19 cellular contexts compared by ENCODE assay signal in the genomic region with DNA sequence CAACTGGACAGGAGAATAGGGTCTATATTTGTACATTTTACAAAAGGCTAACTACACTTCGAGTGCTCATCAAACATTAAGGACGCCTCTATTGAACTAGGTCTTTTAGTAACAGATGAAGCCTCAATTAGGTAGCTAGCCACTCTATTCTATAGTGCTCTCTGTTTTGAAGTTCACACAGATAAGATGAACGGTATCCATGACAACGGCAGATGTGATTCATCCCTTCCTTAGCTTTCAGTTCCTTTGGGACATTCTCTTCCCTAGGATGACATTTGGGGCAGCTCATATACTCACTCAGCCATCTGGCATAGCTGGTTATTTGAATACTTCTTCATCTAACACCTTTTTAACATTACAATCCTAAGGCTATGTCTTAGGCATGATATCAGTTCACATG.
A peak's percentile ranks its signal among the peaks of the same experiment; 100 is the strongest.
DNase-seq lines count a peak whose midpoint lies in the region; ATAC-seq and TF ChIP-seq lines count a peak whose summit lies in the region.
"Had no signal": no experiment of that assay in that cellular context is flagged by ENCODE, and none has a peak within 500 bp of the region (broad histone marks: within the 10 kb centered on the region; RNA-seq: fewer than 3 reads in every experiment).

No MANE protein-coding gene starts in this region.

- 63 to 84% methylated on average over 4 of the region's 4 CpGs for WGBS in thyroid gland, 2 donors

- H3K9me3 ChIP-seq in thyroid gland: no peaks in the 10 kb centered on the region
- H3K9me3 ChIP-seq: A549 had no signal

- H3K36me3 ChIP-seq in thyroid gland: no peaks in the 10 kb centered on the region
- H3K36me3 ChIP-seq: neural progenitor cell had no signal

- DNase-seq in NCI-H2227 (lab: John Stamatoyannopoulos, UW; ENCODE audit: unreplicated experiment) (peak; percentile 37), NCI-H2227 treated with DMSO at 0.1 percent for 48 hours (lab: John Stamatoyannopoulos, UW) (no peak), NCI-H69 (lab: John Stamatoyannopoulos, UW) (peak; percentile 37), fibroblast of pulmonary artery (ENCODE audit: low read depth) (peak; percentile 70), stromal cell of bone marrow (ENCODE audit: low read depth) (peak; percentile 54), SHP77 (lab: John Stamatoyannopoulos, UW) (no peak), thyroid gland (no peak)
- DNase-seq: activated CD4-positive, alpha-beta T cell treated with anti-CD3 and anti-CD28 coated beads, Interleukin-2, amount 10 ng/mL, durations not matched to agents 24 days and 14 days; activated T-cell treated with anti-CD3 and anti-CD28 coated beads, Interleukin-2, amount 50 U/mL, for 1 hour; amniotic stem cell; COR-L47; cortex of kidney; H9; stimulated activated naive CD4-positive, alpha-beta T cell treated with Interleukin-2 at 50 U/mL for 16 hours; T-helper 17 cell had no signal

- no peak overlapping the region for H3K27ac ChIP-seq in thyroid gland
- H3K27ac ChIP-seq: A549, HL-60, neural progenitor cell had no signal

- no peak for TF ChIP-seq POLR2A in thyroid gland (IDR thresholded peaks at IDR 0.05)

- H3K4me1 ChIP-seq in thyroid gland: no peaks in the 10 kb centered on the region
- H3K4me1 ChIP-seq: A549, neural progenitor cell had no signal

- TF ChIP-seq CTCF in fibroblast of pulmonary artery (IDR thresholded peaks at IDR 0.05; ENCODE audit: low read length, missing control alignments) (no peak), thyroid gland (IDR thresholded peaks at IDR 0.05) (no peak)

- H3K27me3 ChIP-seq in thyroid gland: no peaks in the 10 kb centered on the region
- H3K27me3 ChIP-seq: neural progenitor cell had no signal

- no peak for ATAC-seq in HG02588 (IDR thresholded peaks at IDR 0.05; ENCODE audit: unreplicated experiment)
- ATAC-seq: A549, T-helper 17 cell had no signal

- intact Hi-C loops in thyroid gland (cut with DNase I): no loop called here

- H3K4me3 ChIP-seq in fibroblast of pulmonary artery (replicated peaks; ENCODE audit: low read depth, low read length): no peak overlapping the region
- H3K4me3 ChIP-seq in thyroid gland (replicated peaks in 1 of 3): no peak overlapping the region
- H3K4me3 ChIP-seq: A549, neural progenitor cell had no signal

Comparison
In these comparisons a context has a peak if more than half of its experiments do, and no peak if none do; other contexts are left out.
1. DNase-seq: peak in NCI-H2227 (single experiment), NCI-H69 (single experiment), fibroblast of pulmonary artery (single experiment) and stromal cell of bone marrow (single experiment); none in NCI-H2227 treated with DMSO at 0.1 percent for 48 hours (single experiment), SHP77 (0 of 2) and thyroid gland (0 of 2).